In the genomic region with DNA sequence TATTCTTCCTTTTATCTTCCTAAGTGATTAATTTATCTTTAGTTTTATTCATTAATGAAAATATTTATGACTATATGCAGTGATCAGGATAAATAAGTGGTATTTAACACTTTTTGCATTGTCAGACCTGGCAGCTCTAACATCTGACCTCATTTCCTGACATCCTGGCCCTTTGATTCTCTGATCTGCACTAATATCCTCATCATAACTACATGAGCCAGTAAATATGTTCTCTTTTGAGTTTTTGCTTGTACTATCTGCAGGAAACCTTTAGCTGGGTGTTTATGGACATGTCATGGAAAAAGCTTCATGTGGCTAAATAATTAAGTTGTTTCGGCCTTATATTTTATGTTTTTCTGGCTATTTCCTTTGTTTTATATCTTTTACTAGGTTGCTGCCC, we compare ENCODE assay signal across 15 cellular contexts. TPM values are rescaled to one million over a fixed set of nuclear protein-coding genes. Genes with fewer than 3 reads are reported as not detected.
A peak's percentile ranks its signal among the peaks of the same experiment; 100 is the strongest.
DNase-seq lines count a peak whose midpoint lies in the region; ATAC-seq and TF ChIP-seq lines count a peak whose summit lies in the region.
"Had no signal": no experiment of that assay in that cellular context is flagged by ENCODE, and none has a peak within 500 bp of the region (broad histone marks: within the 10 kb centered on the region; RNA-seq: fewer than 3 reads in every experiment).

No MANE protein-coding gene starts in this region.

- ATAC-seq in activated T-cell treated with anti-CD3 and anti-CD28 coated beads, Interleukin-2, amount 50 U/mL, for 72 hours (replicated peaks in 1 of 2), result no peak
- no peak for ATAC-seq in activated T-cell treated with anti-CD3 and anti-CD28 coated beads, Interleukin-2, amount 50 U/mL, for 4 hours
- ATAC-seq in gastroesophageal sphincter (no peak), WTC11 (no peak)
- ATAC-seq: mucosa of descending colon had no signal

- H3K9ac ChIP-seq in subcutaneous abdominal adipose tissue (ENCODE audit: low read length in 5 of 5), result no peak overlapping the region

- TF ChIP-seq POLR2A in gastroesophageal sphincter (IDR thresholded peaks at IDR 0.05), result no peak

- DNase-seq in activated T-cell treated with anti-CD3 and anti-CD28 coated beads, Interleukin-2, amount 50 U/mL, for 72 hours, result no peak
- DNase-seq in activated T-cell treated with anti-CD3 and anti-CD28 coated beads, Interleukin-2, amount 50 U/mL, for 4 hours, result no peak
- DNase-seq in activated CD4-positive, alpha-beta memory T cell treated with anti-CD3 and anti-CD28 coated beads, Interleukin-2, amount 10 ng/mL, durations not matched to agents 7 days and 5 days, result no peak
- DNase-seq in Calu3, result no peak
- DNase-seq in WTC11 (ENCODE audit: low spot score), result no peak
- no peak for DNase-seq in activated CD4-positive, alpha-beta T cell treated with anti-CD3 and anti-CD28 coated beads, Interleukin-2, amount 10 ng/mL, durations not matched to agents 24 days and 14 days
- DNase-seq: activated CD4-positive, alpha-beta T cell treated with anti-CD3 and anti-CD28 coated beads, Interleukin-2, amount 50 U/mL, for 48 hours; DMS53; mucosa of descending colon; NCI-H1694 treated with DMSO at 0.1 percent for 48 hours; NCI-H748 treated with DMSO at 0.1 percent for 48 hours; tibial artery had no signal

- no TSS peak for BruUV-seq in Calu3 (replicated peaks; lab: Mats Ljungman, UMichigan)

- H3K27me3 ChIP-seq in gastroesophageal sphincter (no peaks in the 10 kb centered on the region), subcutaneous abdominal adipose tissue (ENCODE audit: control insufficient read depth in 5 of 5, insufficient read depth in 4 of 5, low read length in 5 of 5) (no peaks in the 10 kb centered on the region)
- H3K27me3 ChIP-seq: tibial artery had no signal

- 71 to 84% methylated on average over 1 of the region's 1 CpG for WGBS in gastroesophageal sphincter (ENCODE audit: low coverage in 1 of 2), 2 donors

- TF ChIP-seq CTCF in gastroesophageal sphincter (IDR thresholded peaks at IDR 0.05) (no peak), Calu3 (IDR thresholded peaks at IDR 0.05; ENCODE audit: unreplicated experiment) (no peak), WTC11 (IDR thresholded peaks at IDR 0.05) (no peak)

- H3K4me3 ChIP-seq in gastroesophageal sphincter (no peak overlapping the region), subcutaneous abdominal adipose tissue (ENCODE audit: low read depth in 1 of 5, low read length in 5 of 5) (no peak overlapping the region)
- H3K4me3 ChIP-seq: mucosa of descending colon, tibial artery had no signal

- H3K4me3 Mint-ChIP-seq in activated T-cell treated with anti-CD3 and anti-CD28 coated beads, Interleukin-2, amount 50 U/mL, for 72 hours, result peak overlapping the region in 1 of 2 donors; percentile 59
- H3K4me3 Mint-ChIP-seq in activated T-cell treated with anti-CD3 and anti-CD28 coated beads, Interleukin-2, amount 50 U/mL, for 4 hours, result no peak overlapping the region
- no peak overlapping the region for H3K4me3 Mint-ChIP-seq in activated CD4-positive, alpha-beta memory T cell treated with anti-CD3 and anti-CD28 coated beads, Interleukin-2, amount 10 ng/mL, durations not matched to agents 7 days and 5 days
- no peak overlapping the region for H3K4me3 Mint-ChIP-seq in Calu3 (ENCODE audit: low read depth, unreplicated experiment)
- H3K4me3 Mint-ChIP-seq in WTC11, result no peak overlapping the region
- no peak overlapping the region for H3K4me3 Mint-ChIP-seq in activated CD4-positive, alpha-beta T cell treated with anti-CD3 and anti-CD28 coated beads, Interleukin-2, amount 10 ng/mL, durations not matched to agents 24 days and 14 days
- H3K4me3 Mint-ChIP-seq: brain had no signal

- H3K36me3 ChIP-seq in gastroesophageal sphincter (peaks cover 0 to 5% of the 10 kb centered on the region in 2 donors), subcutaneous abdominal adipose tissue (ENCODE audit: control insufficient read depth in 5 of 5, insufficient read depth in 5 of 5, low read length in 5 of 5) (peaks cover 0 to 14% (median 4%) of the 10 kb centered on the region in 5 donors)

- H3K9me3 ChIP-seq in gastroesophageal sphincter (no peaks in the 10 kb centered on the region), subcutaneous abdominal adipose tissue (ENCODE audit: control insufficient read depth in 5 of 5, low read length in 5 of 5) (no peaks in the 10 kb centered on the region)
- H3K9me3 ChIP-seq: mucosa of descending colon, tibial artery had no signal

- TF ChIP-seq EP300 in gastroesophageal sphincter (IDR thresholded peaks at IDR 0.05), result no peak

- no peaks in the 10 kb centered on the region for H3K9me3 Mint-ChIP-seq in activated T-cell treated with anti-CD3 and anti-CD28 coated beads, Interleukin-2, amount 50 U/mL, for 72 hours
- no peaks in the 10 kb centered on the region for H3K9me3 Mint-ChIP-seq in activated T-cell treated with anti-CD3 and anti-CD28 coated beads, Interleukin-2, amount 50 U/mL, for 4 hours
- H3K9me3 Mint-ChIP-seq in activated CD4-positive, alpha-beta memory T cell treated with anti-CD3 and anti-CD28 coated beads, Interleukin-2, amount 10 ng/mL, durations not matched to agents 7 days and 5 days, result no peaks in the 10 kb centered on the region
- H3K9me3 Mint-ChIP-seq in Calu3 (ENCODE audit: low read depth, unreplicated experiment), result no peaks in the 10 kb centered on the region
- no peaks in the 10 kb centered on the region for H3K9me3 Mint-ChIP-seq in WTC11
- H3K9me3 Mint-ChIP-seq in activated CD4-positive, alpha-beta T cell treated with anti-CD3 and anti-CD28 coated beads, Interleukin-2, amount 10 ng/mL, durations not matched to agents 24 days and 14 days, result no peaks in the 10 kb centered on the region
- H3K9me3 Mint-ChIP-seq: brain had no signal

- H3K4me1 ChIP-seq in gastroesophageal sphincter (peaks cover 13 to 85% (median 20%) of the 10 kb centered on the region in 3 donors), subcutaneous abdominal adipose tissue (ENCODE audit: control insufficient read depth in 5 of 5, insufficient read depth in 5 of 5, low read length in 5 of 5) (peaks cover 1 to 38% (median 18%) of the 10 kb centered on the region in 5 donors)

- peak overlapping the region; percentile 91 for H3K27ac Mint-ChIP-seq in activated T-cell treated with anti-CD3 and anti-CD28 coated beads, Interleukin-2, amount 50 U/mL, for 72 hours
- H3K27ac Mint-ChIP-seq in activated CD4-positive, alpha-beta memory T cell treated with anti-CD3 and anti-CD28 coated beads, Interleukin-2, amount 10 ng/mL, durations not matched to agents 7 days and 5 days, result peak overlapping the region; percentile 7
- H3K27ac Mint-ChIP-seq in Calu3 (ENCODE audit: unreplicated experiment) (no peak overlapping the region), WTC11 (no peak overlapping the region)
- H3K27ac Mint-ChIP-seq in activated CD4-positive, alpha-beta T cell treated with anti-CD3 and anti-CD28 coated beads, Interleukin-2, amount 10 ng/mL, durations not matched to agents 24 days and 14 days, result no peak overlapping the region
- H3K27ac Mint-ChIP-seq: brain had no signal

- H3K27ac ChIP-seq in gastroesophageal sphincter (peak overlapping the region; percentile 10 to 65 (median 42)), subcutaneous abdominal adipose tissue (ENCODE audit: low read depth, low read length) (peak overlapping the region; percentile 3)

- peaks cover 6 to 21% of the 10 kb centered on the region in 2 donors for H3K36me3 Mint-ChIP-seq in activated T-cell treated with anti-CD3 and anti-CD28 coated beads, Interleukin-2, amount 50 U/mL, for 72 hours (ENCODE audit: insufficient read depth in 2 of 2)
- H3K36me3 Mint-ChIP-seq in activated T-cell treated with anti-CD3 and anti-CD28 coated beads, Interleukin-2, amount 50 U/mL, for 4 hours (ENCODE audit: insufficient read depth), result peaks cover 23% of the 10 kb centered on the region
- H3K36me3 Mint-ChIP-seq in activated CD4-positive, alpha-beta memory T cell treated with anti-CD3 and anti-CD28 coated beads, Interleukin-2, amount 10 ng/mL, durations not matched to agents 7 days and 5 days (ENCODE audit: low read depth), result peaks cover 54% of the 10 kb centered on the region
- peaks cover 15% of the 10 kb centered on the region for H3K36me3 Mint-ChIP-seq in Calu3 (ENCODE audit: insufficient read depth, unreplicated experiment)
- peaks cover 14% of the 10 kb centered on the region for H3K36me3 Mint-ChIP-seq in WTC11
- H3K36me3 Mint-ChIP-seq in activated CD4-positive, alpha-beta T cell treated with anti-CD3 and anti-CD28 coated beads, Interleukin-2, amount 10 ng/mL, durations not matched to agents 24 days and 14 days (ENCODE audit: low read depth), result peaks cover 39% of the 10 kb centered on the region

- H3K4me1 Mint-ChIP-seq in activated T-cell treated with anti-CD3 and anti-CD28 coated beads, Interleukin-2, amount 50 U/mL, for 72 hours (ENCODE audit: low read depth), result peaks cover 63% of the 10 kb centered on the region
- H3K4me1 Mint-ChIP-seq in activated T-cell treated with anti-CD3 and anti-CD28 coated beads, Interleukin-2, amount 50 U/mL, for 4 hours (ENCODE audit: low read depth), result peaks cover 66% of the 10 kb centered on the region
- H3K4me1 Mint-ChIP-seq in activated CD4-positive, alpha-beta memory T cell treated with anti-CD3 and anti-CD28 coated beads, Interleukin-2, amount 10 ng/mL, durations not matched to agents 7 days and 5 days, result peaks cover 61% of the 10 kb centered on the region
- peaks cover 11% of the 10 kb centered on the region for H3K4me1 Mint-ChIP-seq in Calu3 (ENCODE audit: low read depth, unreplicated experiment)
- peaks cover 20% of the 10 kb centered on the region for H3K4me1 Mint-ChIP-seq in WTC11
- peaks cover 35% of the 10 kb centered on the region for H3K4me1 Mint-ChIP-seq in activated CD4-positive, alpha-beta T cell treated with anti-CD3 and anti-CD28 coated beads, Interleukin-2, amount 10 ng/mL, durations not matched to agents 24 days and 14 days

- CTCF ChIA-PET in activated CD4-positive, alpha-beta memory T cell treated with anti-CD3 and anti-CD28 coated beads, Interleukin-2, amount 10 ng/mL, durations not matched to agents 7 days and 5 days (lab: Charles Lee), result interaction anchor here (0.9 to 2.3 kb wide), 5 partner anchors 9 to 137 kb away, joined by 3 to 20 read pairs (median 4); a partner anchor contains a TSS
- CTCF ChIA-PET in Calu3 (lab: Charles Lee), result no interaction called here
- CTCF ChIA-PET in WTC11 (lab: Charles Lee), result interaction anchor here (1.3 kb wide), 1 partner anchor 41 kb away, joined by 3 read pairs; no protein-coding TSS in a partner anchor

- POLR2A ChIA-PET in activated CD4-positive, alpha-beta memory T cell treated with anti-CD3 and anti-CD28 coated beads, Interleukin-2, amount 10 ng/mL, durations not matched to agents 7 days and 5 days (lab: Charles Lee), result interaction anchor here (0.7 to 1.7 kb wide), 5 partner anchors 10 to 30 kb away, joined by 3 to 11 read pairs (median 4); a partner anchor contains a TSS
- POLR2A ChIA-PET in WTC11 (lab: Charles Lee), result no interaction called here

- intact Hi-C loops in Calu3 (cut with micrococcal nuclease; ENCODE audit: unreplicated experiment), result no loop called here
- intact Hi-C loops in activated CD4-positive, alpha-beta T cell treated with anti-CD3 and anti-CD28 coated beads, Interleukin-2, amount 10 ng/mL, durations not matched to agents 24 days and 14 days (cut with micrococcal nuclease), result no loop called here

- H3K27me3 Mint-ChIP-seq in activated T-cell treated with anti-CD3 and anti-CD28 coated beads, Interleukin-2, amount 50 U/mL, for 72 hours (ENCODE audit: low read depth), result no peaks in the 10 kb centered on the region
- no peaks in the 10 kb centered on the region for H3K27me3 Mint-ChIP-seq in activated T-cell treated with anti-CD3 and anti-CD28 coated beads, Interleukin-2, amount 50 U/mL, for 4 hours (ENCODE audit: low read depth)
- no peaks in the 10 kb centered on the region for H3K27me3 Mint-ChIP-seq in activated CD4-positive, alpha-beta memory T cell treated with anti-CD3 and anti-CD28 coated beads, Interleukin-2, amount 10 ng/mL, durations not matched to agents 7 days and 5 days
- H3K27me3 Mint-ChIP-seq in Calu3 (ENCODE audit: unreplicated experiment) (no peaks in the 10 kb centered on the region), WTC11 (ENCODE audit: low read depth) (no peaks in the 10 kb centered on the region)
- H3K27me3 Mint-ChIP-seq in activated CD4-positive, alpha-beta T cell treated with anti-CD3 and anti-CD28 coated beads, Interleukin-2, amount 10 ng/mL, durations not matched to agents 24 days and 14 days, result no peaks in the 10 kb centered on the region
- H3K27me3 Mint-ChIP-seq: brain had no signal

RNA-seq across cellular contexts. Expression of a gene that starts 10.5 kb away (rescaled TPM):
- 100 to 1,000 TPM; 109 to 111 TPM for total RNA-seq in activated T-cell treated with anti-CD3 and anti-CD28 coated beads, Interleukin-2, amount 50 U/mL, for 72 hours
- 10 to 100 TPM; 44.2 to 48.1 (median 46.7) TPM for total RNA-seq in activated T-cell treated with anti-CD3 and anti-CD28 coated beads, Interleukin-2, amount 50 U/mL, for 4 hours
- 10 to 100 TPM; 97.8 to 98.9 TPM for total RNA-seq in activated CD4-positive, alpha-beta memory T cell treated with anti-CD3 and anti-CD28 coated beads, Interleukin-2, amount 10 ng/mL, durations not matched to agents 7 days and 5 days
- total RNA-seq in gastroesophageal sphincter (100 to 1,000 TPM in 1 of 4 donors, 10 to 100 TPM in 3; 17.9 to 134 (median 56.3) TPM), Calu3 (2022) (61.3 and 70.0 TPM in 2 replicates), WTC11 (2021) (76.4 to 89.3 TPM (median 82.3 TPM) in 3 replicates)
- total RNA-seq in activated CD4-positive, alpha-beta T cell treated with anti-CD3 and anti-CD28 coated beads, Interleukin-2, amount 10 ng/mL, durations not matched to agents 24 days and 14 days, result 79.5 and 80.9 TPM in 2 replicates

RNA-seq across cellular contexts. Expression of a gene that starts 20.3 kb away (rescaled TPM):
- total RNA-seq in activated T-cell treated with anti-CD3 and anti-CD28 coated beads, Interleukin-2, amount 50 U/mL, for 72 hours, result 10 to 100 TPM; 58.1 to 72.2 TPM
- 10 to 100 TPM; 68.8 to 79.1 (median 72.6) TPM for total RNA-seq in activated T-cell treated with anti-CD3 and anti-CD28 coated beads, Interleukin-2, amount 50 U/mL, for 4 hours
- 10 to 100 TPM; 64.4 to 65.1 TPM for total RNA-seq in activated CD4-positive, alpha-beta memory T cell treated with anti-CD3 and anti-CD28 coated beads, Interleukin-2, amount 10 ng/mL, durations not matched to agents 7 days and 5 days
- 10 to 100 TPM in 2 of 4 donors, 1 to 10 TPM in 2; 8.4 to 32.2 (median 12.8) TPM for total RNA-seq in gastroesophageal sphincter
- 23.7 and 25.3 TPM in 2 replicates for total RNA-seq in Calu3 (2022)
- total RNA-seq in WTC11 (2021), result 52.9 to 65.0 TPM (median 62.6 TPM) in 3 replicates
- total RNA-seq in activated CD4-positive, alpha-beta T cell treated with anti-CD3 and anti-CD28 coated beads, Interleukin-2, amount 10 ng/mL, durations not matched to agents 24 days and 14 days, result 66.6 and 66.8 TPM in 2 replicates

RNA-seq across cellular contexts. Expression of a gene that starts 29.2 kb away (rescaled TPM):
- total RNA-seq in activated T-cell treated with anti-CD3 and anti-CD28 coated beads, Interleukin-2, amount 50 U/mL, for 72 hours, result 10 to 100 TPM; 60.6 to 66.4 TPM
- total RNA-seq in activated T-cell treated with anti-CD3 and anti-CD28 coated beads, Interleukin-2, amount 50 U/mL, for 4 hours, result 10 to 100 TPM; 32.0 to 35.3 (median 35.1) TPM
- total RNA-seq in activated CD4-positive, alpha-beta memory T cell treated with anti-CD3 and anti-CD28 coated beads, Interleukin-2, amount 10 ng/mL, durations not matched to agents 7 days and 5 days, result 10 to 100 TPM; 58.8 to 62.0 TPM
- total RNA-seq in gastroesophageal sphincter, result 10 to 100 TPM; 56.0 to 84.4 (median 72.1) TPM
- total RNA-seq in Calu3 (2022), result 32.1 and 42.3 TPM in 2 replicates
- total RNA-seq in WTC11 (2021), result 35.2 to 37.0 TPM (median 37.0 TPM) in 3 replicates
- 36.3 and 39.6 TPM in 2 replicates for total RNA-seq in activated CD4-positive, alpha-beta T cell treated with anti-CD3 and anti-CD28 coated beads, Interleukin-2, amount 10 ng/mL, durations not matched to agents 24 days and 14 days

RNA-seq across cellular contexts. Expression of a gene that starts 42.5 kb away (rescaled TPM):
- total RNA-seq in activated T-cell treated with anti-CD3 and anti-CD28 coated beads, Interleukin-2, amount 50 U/mL, for 72 hours, result under 1 TPM; 0.55 to 0.69 TPM
- under 1 TPM; 0.26 to 0.79 (median 0.56) TPM for total RNA-seq in activated T-cell treated with anti-CD3 and anti-CD28 coated beads, Interleukin-2, amount 50 U/mL, for 4 hours
- 1 to 10 TPM in 1 of 2 experiments, under 1 TPM in 1; 0.93 to 1.1 TPM for total RNA-seq in activated CD4-positive, alpha-beta memory T cell treated with anti-CD3 and anti-CD28 coated beads, Interleukin-2, amount 10 ng/mL, durations not matched to agents 7 days and 5 days
- 100 to 1,000 TPM in 3 of 4 donors, 10 to 100 TPM in 1; 86.8 to 152 (median 110) TPM for total RNA-seq in gastroesophageal sphincter
- total RNA-seq in Calu3 (2022), result 6.0 and 7.2 TPM in 2 replicates
- total RNA-seq in WTC11 (2021), result 5.2 to 5.9 TPM (median 5.6 TPM) in 3 replicates
- 1.0 and 1.1 TPM in 2 replicates for total RNA-seq in activated CD4-positive, alpha-beta T cell treated with anti-CD3 and anti-CD28 coated beads, Interleukin-2, amount 10 ng/mL, durations not matched to agents 24 days and 14 days

Comparison
In these comparisons a context has a peak if more than half of its experiments do, and no peak if none do; other contexts are left out.
1. H3K27ac Mint-ChIP-seq: peak in activated T-cell treated with anti-CD3 and anti-CD28 coated beads, Interleukin-2, amount 50 U/mL, for 72 hours (single experiment) and activated CD4-positive, alpha-beta memory T cell treated with anti-CD3 and anti-CD28 coated beads, Interleukin-2, amount 10 ng/mL, durations not matched to agents 7 days and 5 days (single experiment); none in Calu3 (single experiment), WTC11 (single experiment) and activated CD4-positive, alpha-beta T cell treated with anti-CD3 and anti-CD28 coated beads, Interleukin-2, amount 10 ng/mL, durations not matched to agents 24 days and 14 days (single experiment).